Comparison of ENCODE assay signal across 2 cellular contexts in genomic region chr5:148713735-148714508, GRCh38.
TF ChIP-seq lines count a peak whose summit lies in the region.

No MANE protein-coding gene starts in this region.

TF ChIP-seq in SK-N-SH treated with all-trans-retinoic acid at 6 μM for 48 hours, 23 proteins besides CTCF, POLR2A, EP300 and RAD21:
- TF ChIP-seq TSHZ2 (CRISPR knock-in tag; IDR thresholded peaks at IDR 0.05), result no peak
- 0 out of 2 replicates have a peak, but pooled peaks have one; percentile 17 for TF ChIP-seq ZNF70 (CRISPR knock-in tag; IDR thresholded peaks at IDR 0.05)

TF ChIP-seq in SK-N-SH, 30 proteins besides CTCF, POLR2A, EP300 and RAD21 (continued from another document):
- TF ChIP-seq REST (IDR thresholded peaks at IDR 0.05; ENCODE audit: low read depth, low read length) (no peak), CHD2 (IDR thresholded peaks at IDR 0.05; ENCODE audit: low read length, partially characterized antibody) (no peak), JUND (IDR thresholded peaks at IDR 0.05) (no peak), FOXM1 (IDR thresholded peaks at IDR 0.05; ENCODE audit: low read depth) (no peak)
